ENCODE assay signal across 8 cellular contexts in genomic region chr9:101533334-101534187, GRCh38. TPM values are rescaled to one million over a fixed set of nuclear protein-coding genes. Genes with fewer than 3 reads are reported as not detected.
A peak's percentile ranks its signal among the peaks of the same experiment; 100 is the strongest.
DNase-seq lines count a peak whose midpoint lies in the region; ATAC-seq, FAIRE-seq and TF ChIP-seq lines count a peak whose summit lies in the region.

Gene RNF20 (plus strand): TSS chr9:101533853. CDS start chr9:101535424, 1,571 bp downstream.

- H3F3A ChIP-seq in OCI-LY1 (ENCODE audit: insufficient read depth, low read length), result no peaks in the 10 kb centered on the region

- H3K4me2 ChIP-seq in OCI-LY1 (ENCODE audit: low read length), result peak within 1 kb of the TSS; percentile 81

- peak within 1 kb of the TSS; percentile 75 for H3K4me3 Mint-ChIP-seq in Calu3 (ENCODE audit: low read depth, unreplicated experiment)

- no peaks in the 10 kb centered on the region for H3K9me3 ChIP-seq in HUES64 (ENCODE audit: insufficient read depth, low read depth, low read length)
- no peaks in the 10 kb centered on the region for H3K9me3 ChIP-seq in OCI-LY1 (ENCODE audit: low read length)
- no peaks in the 10 kb centered on the region for H3K9me3 ChIP-seq in mesodermal cell (ENCODE audit: control insufficient read depth, low read length)

- peak within 1 kb of the TSS; percentile 96 for H2AFZ ChIP-seq in OCI-LY1 (ENCODE audit: low read length)

- H3K36me3 ChIP-seq in HUES64 (ENCODE audit: insufficient read depth, low read length) (peaks cover 34% of the 10 kb centered on the region), OCI-LY1 (ENCODE audit: insufficient read depth, low read length) (peaks cover 34% of the 10 kb centered on the region; the same call in 1 of the 2 replicates), mesodermal cell (ENCODE audit: control insufficient read depth, insufficient read depth, low read length) (peaks cover 28% of the 10 kb centered on the region)

- peak; percentile 86 for FAIRE-seq in endometrium (lab: Jason Lieb, UNC)

- peak within 1 kb of the TSS; percentile 87 for H3K27ac ChIP-seq in HUES64 (ENCODE audit: low read depth, low read length)
- H3K27ac ChIP-seq in OCI-LY1 (ENCODE audit: low read depth, low read length, poor library complexity, severe bottlenecking), result peak within 1 kb of the TSS; percentile 80
- peak within 1 kb of the TSS; percentile 98 for H3K27ac ChIP-seq in mesodermal cell (ENCODE audit: low read depth, low read length, severe bottlenecking)

- no peaks in the 10 kb centered on the region for H4K20me1 ChIP-seq in OCI-LY1 (ENCODE audit: insufficient read depth, low read length)

- no TSS peak for BruUV-seq in Calu3 (replicated peaks; lab: Mats Ljungman, UMichigan)

- no peaks in the 10 kb centered on the region for H3K4me1 Mint-ChIP-seq in Calu3 (ENCODE audit: low read depth, unreplicated experiment)

- no peaks in the 10 kb centered on the region for H3K9me2 ChIP-seq in OCI-LY1 (ENCODE audit: low read depth, low read length)

- CTCF ChIA-PET in Calu3 (lab: Charles Lee), result interaction anchor here (0.6 to 2.0 kb wide), 6 partner anchors 46 to 1178 kb away, joined by 3 to 10 read pairs (median 3); a partner anchor contains a TSS

- intact Hi-C loops in Calu3 (cut with micrococcal nuclease; ENCODE audit: unreplicated experiment), result loop anchor here (5.0 kb wide), 1 partner anchor 146 kb away; the partner anchor contains the start of gene BAAT

- peak within 1 kb of the TSS; percentile 81 for H3K9ac ChIP-seq in HUES64 (ENCODE audit: low read depth, low read length)
- H3K9ac ChIP-seq in OCI-LY1 (ENCODE audit: low read length), result peak within 1 kb of the TSS; percentile 79

- no peaks in the 10 kb centered on the region for H3K9me3 Mint-ChIP-seq in Calu3 (ENCODE audit: low read depth, unreplicated experiment)

- TF ChIP-seq CTCF in Calu3 (IDR thresholded peaks at IDR 0.05; ENCODE audit: unreplicated experiment), result no peak
- TF ChIP-seq CTCF in OCI-LY1 (IDR thresholded peaks at IDR 0.05; ENCODE audit: low read length), result no peak

- no peaks in the 10 kb centered on the region for H3K27me3 Mint-ChIP-seq in Calu3 (ENCODE audit: unreplicated experiment)

- peak within 1 kb of the TSS; percentile 98 for H3K4me3 ChIP-seq in HUES64 (ENCODE audit: low read length)
- peak within 1 kb of the TSS; percentile 88 for H3K4me3 ChIP-seq in OCI-LY1 (ENCODE audit: low read depth, low read length, poor library complexity, severe bottlenecking)
- peak within 1 kb of the TSS; percentile 85 for H3K4me3 ChIP-seq in mesodermal cell (ENCODE audit: extremely low read depth, insufficient read depth, low read length, poor library complexity, severe bottlenecking)

- H3K27me3 ChIP-seq in HUES64 (ENCODE audit: insufficient read depth, low read length), result no peaks in the 10 kb centered on the region
- no peaks in the 10 kb centered on the region for H3K27me3 ChIP-seq in OCI-LY1 (ENCODE audit: insufficient read depth, low read length)

- H3K4me1 ChIP-seq in HUES64 (ENCODE audit: insufficient read depth, low read length), result peaks cover 5% of the 10 kb centered on the region; the same call in 1 of the 2 replicates
- H3K4me1 ChIP-seq in OCI-LY1 (ENCODE audit: insufficient read depth, low read length, severe bottlenecking), result peaks cover 16% of the 10 kb centered on the region
- no peaks in the 10 kb centered on the region for H3K4me1 ChIP-seq in mesodermal cell (ENCODE audit: control insufficient read depth, insufficient read depth, low read length, poor library complexity, severe bottlenecking)

- WGBS in HUES64, result under 1% methylated on average over 45 of the region's 45 CpGs
- 0% methylated on average over 36 to 43 of the region's 45 CpGs for WGBS in mesodermal cell (ENCODE audit: insufficient coverage in 2 of 2), 2 experiments

- peaks cover 7% of the 10 kb centered on the region; the same call in 1 of the 2 replicates for H3K79me2 ChIP-seq in OCI-LY1 (ENCODE audit: insufficient read depth, low read length)

- peak; percentile 98 for ATAC-seq in GM21447 (IDR thresholded peaks at IDR 0.05; ENCODE audit: unreplicated experiment)

- peaks cover 15% of the 10 kb centered on the region for H3K36me3 Mint-ChIP-seq in Calu3 (ENCODE audit: insufficient read depth, unreplicated experiment)

- DNase-seq in Calu3, result peak; percentile 95
- DNase-seq in activated CD8-positive, alpha-beta memory T cell treated with anti-CD3 and anti-CD28 coated beads, Interleukin-2, amount 50 U/mL, for 4 hours, result peak; percentile 100
- peak; percentile 99 to 100 for DNase-seq in stimulated activated CD8-positive, alpha-beta memory T cell treated with anti-CD3 and anti-CD28 coated beads, Interleukin-15, amount 100 ng/mL, for 4 hours (ENCODE audit: low read depth in 2 of 2)

- H3K27ac Mint-ChIP-seq in Calu3 (ENCODE audit: unreplicated experiment), result peak within 1 kb of the TSS; percentile 98

RNA-seq across cellular contexts. Expression of gene RNF20, which starts in this region (rescaled TPM):
- total RNA-seq in Calu3 (2022), result 30.5 and 34.4 TPM in 2 replicates
- polyA plus RNA-seq in HUES64 (2013, experiment 1 of 2), result 31.2 TPM
- 31.1 TPM for polyA plus RNA-seq in HUES64 (2013, experiment 2 of 2)
- 26.4 TPM for polyA plus RNA-seq in mesodermal cell (2013, experiment 1 of 2)
- 25.7 TPM for polyA plus RNA-seq in mesodermal cell (2013, experiment 2 of 2)

Comparison
In these comparisons a context has a peak if more than half of its experiments do, and no peak if none do; other contexts are left out.
1. Peak in every context shown above with its lines: DNase-seq, ATAC-seq, H3K4me3 ChIP-seq and H3K27ac ChIP-seq.